Comparison of ENCODE assay signal across 12 cellular contexts in the genomic region with DNA sequence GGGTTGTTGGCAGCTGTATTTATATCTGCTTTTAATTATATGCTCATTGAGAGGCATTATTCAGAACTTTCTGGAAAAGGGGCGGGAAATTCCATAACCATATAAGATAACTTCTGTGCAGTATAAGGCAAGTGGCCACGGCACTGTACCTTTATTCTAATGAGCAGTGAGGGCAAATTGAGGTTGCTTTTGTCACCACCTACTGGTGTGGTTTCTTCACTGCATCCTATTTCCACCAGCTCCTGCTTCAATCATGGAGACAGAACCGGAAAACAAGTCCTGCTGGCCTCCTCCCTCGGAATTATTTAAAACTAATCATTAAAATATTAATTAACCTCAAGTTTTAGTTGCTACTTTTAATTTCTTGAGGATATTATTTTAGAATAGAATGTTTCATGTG.
DNase-seq lines count a peak whose midpoint lies in the region; ATAC-seq, FAIRE-seq and TF ChIP-seq lines count a peak whose summit lies in the region.
"Had no signal": no experiment of that assay in that cellular context is flagged by ENCODE, and none has a peak within 500 bp of the region (broad histone marks: within the 10 kb centered on the region; RNA-seq: fewer than 3 reads in every experiment).

No MANE protein-coding gene starts in this region.

- H3K27ac Mint-ChIP-seq in astrocyte (ENCODE audit: unreplicated experiment) (no peak overlapping the region), progenitor cell of endocrine pancreas (no peak overlapping the region)
- H3K27ac Mint-ChIP-seq: activated naive CD4-positive, alpha-beta T cell treated with anti-CD3 and anti-CD28 coated beads, Interleukin-2, amount 50 U/mL, for 24 hours had no signal

- no peaks in the 10 kb centered on the region for H3K79me2 ChIP-seq in astrocyte (ENCODE audit: insufficient read depth, low read length)

- H2AFZ ChIP-seq in astrocyte (ENCODE audit: low read depth, low read length): no peak overlapping the region

- no peak overlapping the region for H3K27ac ChIP-seq in astrocyte (ENCODE audit: low read depth, low read length)
- H3K27ac ChIP-seq: BLaER1, Peyer's patch had no signal

- no peaks in the 10 kb centered on the region for H3K27me3 ChIP-seq in astrocyte (ENCODE audit: insufficient read depth, low read length)
- H3K27me3 ChIP-seq: BLaER1, Peyer's patch had no signal

- FAIRE-seq in astrocyte (lab: Jason Lieb, UNC): no peak
- FAIRE-seq: keratinocyte had no signal

- H3K9ac ChIP-seq in astrocyte (ENCODE audit: low read length): no peak overlapping the region
- H3K9ac ChIP-seq: BLaER1 had no signal

- H3K36me3 Mint-ChIP-seq in astrocyte (ENCODE audit: low read depth, unreplicated experiment) (no peaks in the 10 kb centered on the region), progenitor cell of endocrine pancreas (ENCODE audit: insufficient read depth) (no peaks in the 10 kb centered on the region)
- H3K36me3 Mint-ChIP-seq: activated naive CD4-positive, alpha-beta T cell treated with anti-CD3 and anti-CD28 coated beads, Interleukin-2, amount 50 U/mL, for 24 hours had no signal

- H3K9me3 Mint-ChIP-seq in astrocyte (ENCODE audit: unreplicated experiment): peaks cover 2% of the 10 kb centered on the region
- H3K9me3 Mint-ChIP-seq in progenitor cell of endocrine pancreas (ENCODE audit: low read depth): peaks cover 7% of the 10 kb centered on the region
- H3K9me3 Mint-ChIP-seq: activated naive CD4-positive, alpha-beta T cell treated with anti-CD3 and anti-CD28 coated beads, Interleukin-2, amount 50 U/mL, for 24 hours had no signal

- ATAC-seq in HG03565 (IDR thresholded peaks at IDR 0.05; ENCODE audit: unreplicated experiment) (peak; percentile 60), esophagus mucosa (no peak)

- no peak overlapping the region for H3K4me2 ChIP-seq in astrocyte (ENCODE audit: low read length)
- H3K4me2 ChIP-seq: BLaER1 had no signal

- TF ChIP-seq CTCF in astrocyte (IDR thresholded peaks at IDR 0.05; ENCODE audit: insufficient read depth, low read depth, low read length): peak; percentile 44
- peak; percentile 42 for TF ChIP-seq CTCF in progenitor cell of endocrine pancreas (IDR thresholded peaks at IDR 0.05; ENCODE audit: unreplicated experiment)

- H3K4me1 Mint-ChIP-seq in astrocyte (ENCODE audit: low read depth, unreplicated experiment): no peaks in the 10 kb centered on the region
- H3K4me1 Mint-ChIP-seq in progenitor cell of endocrine pancreas (ENCODE audit: low read depth): peaks cover 4% of the 10 kb centered on the region
- H3K4me1 Mint-ChIP-seq: activated naive CD4-positive, alpha-beta T cell treated with anti-CD3 and anti-CD28 coated beads, Interleukin-2, amount 50 U/mL, for 24 hours had no signal

- DNase-seq in SKM-1 treated with dmso at 0.1 percent for 144 hours (lab: John Stamatoyannopoulos, UW; ENCODE audit: unreplicated experiment) (peak; percentile 12), SKM-1 (lab: John Stamatoyannopoulos, UW; ENCODE audit: unreplicated experiment) (no peak), astrocyte (ENCODE audit: low read depth) (no peak), progenitor cell of endocrine pancreas (ENCODE audit: low spot score, unreplicated experiment) (no peak), NCI-H2107 (lab: John Stamatoyannopoulos, UW) (no peak)
- DNase-seq in activated effector memory CD4-positive, alpha-beta T cell treated with Interleukin-2 at 50 U/mL for 16 hours: no peak
- DNase-seq: Peyer's patch had no signal

- no peaks in the 10 kb centered on the region for H3K4me1 ChIP-seq in astrocyte (ENCODE audit: insufficient read depth, low read length)
- H3K4me1 ChIP-seq: BLaER1, Peyer's patch had no signal

- no peaks in the 10 kb centered on the region for H3K36me3 ChIP-seq in astrocyte (ENCODE audit: insufficient read depth, low read length)
- H3K36me3 ChIP-seq: BLaER1, Peyer's patch had no signal

- no peak overlapping the region for H3K4me3 Mint-ChIP-seq in astrocyte (ENCODE audit: unreplicated experiment)
- H3K4me3 Mint-ChIP-seq in progenitor cell of endocrine pancreas (ENCODE audit: low read depth): no peak overlapping the region
- H3K4me3 Mint-ChIP-seq: activated naive CD4-positive, alpha-beta T cell treated with anti-CD3 and anti-CD28 coated beads, Interleukin-2, amount 50 U/mL, for 24 hours had no signal

- H3K9me3 ChIP-seq in astrocyte (ENCODE audit: insufficient read depth, low read depth, low read length): no peaks in the 10 kb centered on the region
- H3K9me3 ChIP-seq: BLaER1, Peyer's patch had no signal

- H4K20me1 ChIP-seq in astrocyte (ENCODE audit: insufficient read depth, low read length): no peaks in the 10 kb centered on the region
- H4K20me1 ChIP-seq: BLaER1 had no signal

- no peaks in the 10 kb centered on the region for H3K27me3 Mint-ChIP-seq in astrocyte (ENCODE audit: low read depth, unreplicated experiment)
- H3K27me3 Mint-ChIP-seq in progenitor cell of endocrine pancreas: no peaks in the 10 kb centered on the region
- H3K27me3 Mint-ChIP-seq: activated naive CD4-positive, alpha-beta T cell treated with anti-CD3 and anti-CD28 coated beads, Interleukin-2, amount 50 U/mL, for 24 hours had no signal

- no peak overlapping the region for H3K4me3 ChIP-seq in astrocyte (ENCODE audit: insufficient read depth, low read depth, low read length)
- H3K4me3 ChIP-seq: BLaER1, Peyer's patch had no signal
